ENCODE assay signal across 14 cellular contexts in the genomic region with DNA sequence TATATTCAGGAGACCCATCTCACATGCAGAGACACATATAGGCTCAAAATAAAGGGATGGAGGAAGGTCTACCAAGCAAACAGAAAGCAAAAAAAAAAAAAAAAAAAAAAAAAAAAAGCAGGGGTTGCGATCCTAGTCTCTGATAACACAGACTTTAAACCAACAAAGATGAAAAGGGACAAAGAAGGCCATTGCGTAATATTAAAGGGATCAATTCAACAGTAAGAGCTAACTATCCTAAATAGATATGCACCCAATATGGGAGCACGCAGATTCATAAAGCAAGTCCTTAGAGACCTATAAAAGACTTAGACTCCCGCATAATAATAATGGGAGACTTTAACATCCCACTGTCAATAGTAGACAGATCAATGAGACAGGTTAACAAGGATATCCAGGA. TPM values are rescaled to one million over a fixed set of nuclear protein-coding genes. Genes with fewer than 3 reads are reported as not detected.
"Had no signal": no experiment of that assay in that cellular context is flagged by ENCODE, and none has a peak within 500 bp of the region (broad histone marks: within the 10 kb centered on the region; RNA-seq: fewer than 3 reads in every experiment).

No MANE protein-coding gene starts in this region.

RNA-seq across cellular contexts. Expression of a gene that starts 13.7 kb away (rescaled TPM):
- total RNA-seq: stomach, suprapubic skin, temporal lobe, thoracic aorta, tibial nerve, transverse colon, upper lobe of left lung, upper lobe of right lung, ureter, urinary bladder, uterus, vagina had no signal
- polyA plus RNA-seq: stomach, thymus, urinary bladder had no signal

RNA-seq across cellular contexts. Expression of a gene that starts 41.1 kb away (rescaled TPM):
- total RNA-seq: thyroid gland, tibial nerve, vagina had no signal
